In the genomic region with DNA sequence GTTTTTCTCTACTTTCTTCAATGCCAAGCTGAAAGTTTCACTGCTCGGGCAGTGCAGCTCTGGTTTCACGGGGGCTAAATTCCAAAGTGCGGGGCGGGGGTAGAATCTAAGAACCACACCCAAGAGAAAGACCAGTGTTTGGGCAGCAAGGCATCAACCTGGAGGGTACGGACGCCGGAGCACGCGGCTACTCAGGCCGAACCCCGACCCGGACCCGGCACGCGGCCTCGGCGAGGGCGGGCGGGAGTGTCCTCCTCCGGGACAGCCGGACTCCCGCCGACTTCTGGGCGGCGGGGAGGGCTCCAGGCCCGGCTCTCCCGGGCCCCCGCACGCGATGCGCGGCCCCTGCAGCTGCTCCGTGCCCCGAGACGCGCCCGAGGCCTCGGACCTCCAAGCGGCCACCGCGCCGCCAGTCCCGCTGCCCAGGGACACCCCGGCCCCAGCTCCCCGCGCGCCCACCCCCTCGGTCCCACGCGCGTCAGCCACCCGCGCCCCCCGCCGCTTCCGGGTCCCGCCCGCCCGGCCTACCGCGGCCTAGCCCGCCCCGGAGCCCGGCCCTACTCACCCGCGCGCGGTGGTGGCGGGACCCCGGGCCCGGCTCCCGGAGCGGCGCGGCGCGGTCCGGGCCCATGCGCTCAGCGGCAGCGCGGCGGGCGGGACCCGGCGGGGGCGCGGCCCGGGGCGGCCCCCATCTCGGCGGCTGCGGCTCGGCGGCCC, we compare ENCODE assay signal across 8 cellular contexts. TPM values are rescaled to one million over a fixed set of nuclear protein-coding genes. Genes with fewer than 3 reads are reported as not detected.
DNase-seq lines count a peak whose midpoint lies in the region; ATAC-seq lines count a peak whose summit lies in the region.

No MANE protein-coding gene starts in this region.

- DNase-seq in CD8-positive, alpha-beta memory T cell: peak in 4 of 5 donors; percentile 15 to 69 (median 37)
- no peak for DNase-seq in activated naive CD8-positive, alpha-beta T cell treated with anti-CD3 and anti-CD28 coated beads for 36 hours
- peak; percentile 37 for DNase-seq in stimulated activated CD4-positive, alpha-beta T cell treated with anti-CD3 and anti-CD28 coated beads, Interleukin-4, amount 100 ng/mL, for 1 hour
- DNase-seq in NOMO-1 treated with dmso at 0.1 percent for 144 hours (lab: John Stamatoyannopoulos, UW; ENCODE audit: unreplicated experiment): no peak
- no peak for DNase-seq in ureter (ENCODE audit: low spot score)

- H3K9me3 ChIP-seq in CD8-positive, alpha-beta memory T cell (ENCODE audit: low read length): no peaks in the 10 kb centered on the region
- H3K9me3 ChIP-seq in HUES6 (ENCODE audit: control insufficient read depth, insufficient read depth, low read depth, low read length) (no peaks in the 10 kb centered on the region), iPS-18a (ENCODE audit: control insufficient read depth, low read depth, low read length) (no peaks in the 10 kb centered on the region)

- H3K27ac Mint-ChIP-seq in CD8-positive, alpha-beta memory T cell: peak overlapping the region; percentile 80 to 94 (median 88)
- peak overlapping the region; percentile 84 for H3K27ac Mint-ChIP-seq in activated naive CD8-positive, alpha-beta T cell treated with anti-CD3 and anti-CD28 coated beads for 36 hours

- peak overlapping the region; percentile 59 for H3K4me3 ChIP-seq in CD8-positive, alpha-beta memory T cell (ENCODE audit: low read length)
- H3K4me3 ChIP-seq in HUES6 (ENCODE audit: low read depth, low read length) (peak overlapping the region; percentile 76), iPS-18a (ENCODE audit: low read length) (peak overlapping the region; percentile 71)

- ATAC-seq in GM19467 (IDR thresholded peaks at IDR 0.05; ENCODE audit: unreplicated experiment): peak; percentile 27

- H3K4me1 ChIP-seq in CD8-positive, alpha-beta memory T cell (ENCODE audit: insufficient read depth, low read length): peaks cover 78% of the 10 kb centered on the region
- H3K4me1 ChIP-seq in HUES6 (ENCODE audit: control insufficient read depth, insufficient read depth, low read length) (peaks cover 9% of the 10 kb centered on the region; the same call in 1 of the 2 replicates), iPS-18a (ENCODE audit: control insufficient read depth, low read depth, low read length) (no peaks in the 10 kb centered on the region)

- peaks cover 0 to 26% (median 10%) of the 10 kb centered on the region in 3 donors for H3K36me3 Mint-ChIP-seq in CD8-positive, alpha-beta memory T cell
- peaks cover 10% of the 10 kb centered on the region for H3K36me3 Mint-ChIP-seq in activated naive CD8-positive, alpha-beta T cell treated with anti-CD3 and anti-CD28 coated beads for 36 hours

- H3K9ac ChIP-seq in HUES6 (ENCODE audit: low read length) (peak overlapping the region; percentile 81), iPS-18a (ENCODE audit: low read length) (peak overlapping the region; percentile 50)

- peaks cover 50 to 76% (median 65%) of the 10 kb centered on the region in 3 donors for H3K4me1 Mint-ChIP-seq in CD8-positive, alpha-beta memory T cell
- peaks cover 54% of the 10 kb centered on the region for H3K4me1 Mint-ChIP-seq in activated naive CD8-positive, alpha-beta T cell treated with anti-CD3 and anti-CD28 coated beads for 36 hours

- no peaks in the 10 kb centered on the region for H3K27me3 Mint-ChIP-seq in CD8-positive, alpha-beta memory T cell
- H3K27me3 Mint-ChIP-seq in activated naive CD8-positive, alpha-beta T cell treated with anti-CD3 and anti-CD28 coated beads for 36 hours: no peaks in the 10 kb centered on the region

- H3K4me3 Mint-ChIP-seq in CD8-positive, alpha-beta memory T cell: peak overlapping the region; percentile 87 to 98 (median 89)
- peak overlapping the region; percentile 83 for H3K4me3 Mint-ChIP-seq in activated naive CD8-positive, alpha-beta T cell treated with anti-CD3 and anti-CD28 coated beads for 36 hours

- H3K36me3 ChIP-seq in CD8-positive, alpha-beta memory T cell (ENCODE audit: insufficient read depth, low read length): no peaks in the 10 kb centered on the region
- H3K36me3 ChIP-seq in HUES6 (ENCODE audit: control insufficient read depth, insufficient read depth, low read length) (peaks cover 14% of the 10 kb centered on the region), iPS-18a (ENCODE audit: control insufficient read depth, low read depth, low read length) (peaks cover 4% of the 10 kb centered on the region)

- no peaks in the 10 kb centered on the region for H3K27me3 ChIP-seq in CD8-positive, alpha-beta memory T cell (ENCODE audit: insufficient read depth, low read length, poor library complexity, severe bottlenecking)
- H3K27me3 ChIP-seq in HUES6 (ENCODE audit: control insufficient read depth, insufficient read depth, low read length): no peaks in the 10 kb centered on the region
- H3K27me3 ChIP-seq in iPS-18a (ENCODE audit: control insufficient read depth, insufficient read depth, low read length): no peaks in the 10 kb centered on the region

- H3K9me3 Mint-ChIP-seq in CD8-positive, alpha-beta memory T cell: no peaks in the 10 kb centered on the region
- H3K9me3 Mint-ChIP-seq in activated naive CD8-positive, alpha-beta T cell treated with anti-CD3 and anti-CD28 coated beads for 36 hours: no peaks in the 10 kb centered on the region

- peak overlapping the region; percentile 38 for H3K27ac ChIP-seq in CD8-positive, alpha-beta memory T cell (ENCODE audit: low read depth, low read length)
- H3K27ac ChIP-seq in HUES6 (ENCODE audit: low read depth, low read length) (0 out of 2 replicates have a peak overlapping the region, but pooled peaks have one; percentile 24), iPS-18a (ENCODE audit: low read length) (no peak overlapping the region)

- POLR2A ChIA-PET in CD8-positive, alpha-beta memory T cell (lab: Charles Lee): interaction anchor here (0.6 to 2.0 kb wide), 8 partner anchors 12 to 118 kb away, joined by 3 to 13 read pairs (median 4); partner anchors contain the start of genes DECR2, FAM234A and MRPL28

- CTCF ChIA-PET in CD8-positive, alpha-beta memory T cell (lab: Charles Lee): interaction anchor here (1.0 kb wide), 2 partner anchors 116 to 119 kb away, joined by 3 to 4 read pairs; no protein-coding TSS in a partner anchor

RNA-seq across cellular contexts. Expression of gene AXIN1, which starts 0.6 kb away (rescaled TPM):
- total RNA-seq in CD8-positive, alpha-beta memory T cell: 10 to 100 TPM; 24.7 to 26.3 TPM
- polyA plus RNA-seq in CD8-positive, alpha-beta memory T cell: 6.9 TPM
- 10 to 100 TPM; 23.9 to 24.6 TPM for total RNA-seq in activated naive CD8-positive, alpha-beta T cell treated with anti-CD3 and anti-CD28 coated beads for 36 hours
- 20.1 TPM for total RNA-seq in ureter

RNA-seq across cellular contexts. Expression of gene MRPL28, which starts 18.4 kb away (rescaled TPM):
- total RNA-seq in CD8-positive, alpha-beta memory T cell: 10 to 100 TPM; 90.2 to 98.0 TPM
- polyA plus RNA-seq in CD8-positive, alpha-beta memory T cell: 67.8 TPM
- 10 to 100 TPM; 89.3 to 94.8 TPM for total RNA-seq in activated naive CD8-positive, alpha-beta T cell treated with anti-CD3 and anti-CD28 coated beads for 36 hours
- 56.6 TPM for total RNA-seq in ureter

RNA-seq across cellular contexts. Expression of gene PGAP6, which starts 29.8 kb away (rescaled TPM):
- 10 to 100 TPM; 36.1 to 36.2 TPM for total RNA-seq in CD8-positive, alpha-beta memory T cell
- polyA plus RNA-seq in CD8-positive, alpha-beta memory T cell: 23.1 TPM
- total RNA-seq in activated naive CD8-positive, alpha-beta T cell treated with anti-CD3 and anti-CD28 coated beads for 36 hours: 10 to 100 TPM; 22.8 to 24.1 TPM
- total RNA-seq in ureter: 37.6 TPM

RNA-seq across cellular contexts. Expression of gene NME4, which starts 45.0 kb away (rescaled TPM):
- total RNA-seq in CD8-positive, alpha-beta memory T cell: 10 to 100 TPM; 14.1 to 15.4 TPM
- polyA plus RNA-seq in CD8-positive, alpha-beta memory T cell: 49.9 TPM
- 10 to 100 TPM; 15.6 to 17.3 TPM for total RNA-seq in activated naive CD8-positive, alpha-beta T cell treated with anti-CD3 and anti-CD28 coated beads for 36 hours
- total RNA-seq in ureter: 121 TPM

RNA-seq across cellular contexts. Expression of gene DECR2, which starts 49.7 kb away (rescaled TPM):
- 1 to 10 TPM; 6.8 to 7.9 TPM for total RNA-seq in CD8-positive, alpha-beta memory T cell
- 3.9 TPM for polyA plus RNA-seq in CD8-positive, alpha-beta memory T cell
- total RNA-seq in activated naive CD8-positive, alpha-beta T cell treated with anti-CD3 and anti-CD28 coated beads for 36 hours: 1 to 10 TPM; 7.0 to 8.2 TPM
- 17.5 TPM for total RNA-seq in ureter

Comparison
In these comparisons a context has a peak if more than half of its experiments do, and no peak if none do; other contexts are left out.
1. DNase-seq: peak in CD8-positive, alpha-beta memory T cell (4 of 5) and stimulated activated CD4-positive, alpha-beta T cell treated with anti-CD3 and anti-CD28 coated beads, Interleukin-4, amount 100 ng/mL, for 1 hour (single experiment); none in activated naive CD8-positive, alpha-beta T cell treated with anti-CD3 and anti-CD28 coated beads for 36 hours (single experiment), NOMO-1 treated with dmso at 0.1 percent for 144 hours (single experiment) and ureter (single experiment).
2. Peak in every context shown above with its lines, with median percentiles within 50 percentile points of each other: H3K4me3 ChIP-seq.